Comparison of ENCODE assay signal across 1 cellular context in the genomic region with DNA sequence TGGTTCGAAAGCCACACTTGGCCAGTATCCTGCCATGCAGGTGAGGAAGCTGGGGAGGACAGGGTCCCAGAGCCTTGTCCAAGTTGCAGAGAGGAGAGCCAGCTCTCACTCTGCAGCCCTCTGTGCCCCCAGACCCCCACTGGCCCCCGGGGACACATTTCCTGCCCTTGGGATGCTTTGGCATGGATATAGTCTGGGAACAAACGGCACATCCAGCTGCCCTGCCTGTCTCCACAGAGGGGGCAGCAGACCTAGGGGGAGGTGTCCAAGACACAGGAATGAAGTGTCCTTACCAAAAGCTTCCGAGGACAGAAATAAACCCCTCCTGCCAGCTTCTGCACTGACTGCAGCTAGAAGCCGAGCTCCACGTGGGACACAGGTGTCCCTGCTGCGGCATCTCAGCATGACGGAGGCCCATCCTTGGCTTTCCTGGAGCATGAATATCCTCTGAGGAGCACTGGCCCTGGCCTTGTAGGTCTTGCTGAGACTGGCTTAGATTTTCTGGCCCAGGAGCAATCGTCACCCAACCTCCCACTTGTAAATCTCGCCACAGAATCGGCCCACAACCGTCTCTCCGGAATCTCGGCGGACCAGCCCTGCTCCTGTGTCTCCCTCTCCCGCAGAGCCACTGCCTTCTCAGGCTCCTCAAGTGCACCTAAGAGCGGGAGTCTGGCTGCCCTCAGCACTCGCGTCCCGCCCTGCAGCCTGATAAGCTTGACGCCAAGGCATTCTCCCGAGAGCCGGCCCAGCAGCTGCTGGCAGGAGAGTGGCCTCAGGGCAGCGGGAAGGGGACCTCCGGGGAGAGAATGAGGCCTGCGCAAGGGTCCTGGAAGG.
TF ChIP-seq lines count a peak whose summit lies in the region.

No MANE protein-coding gene starts in this region.

TF ChIP-seq in GM12878, 131 proteins besides CTCF, POLR2A, EP300 and RAD21:
- 0 out of 2 replicates have a peak, but pooled peaks have one; percentile 9 for TF ChIP-seq RUNX3 (IDR thresholded peaks at IDR 0.05; ENCODE audit: low read length)
- TF ChIP-seq SPI1 (IDR thresholded peaks at IDR 0.05; ENCODE audit: borderline replicate concordance, insufficient read depth, low read depth, low read length): no peak
- 0 out of 3 replicates have a peak, but pooled peaks of 1 of the 2 experiments have one; percentile 19 for TF ChIP-seq EGR1 (IDR thresholded peaks at IDR 0.05; ENCODE audit: borderline replicate concordance in 1 of 2, low read depth in 2 of 2, low read length in 2 of 2)
